In genomic region chr6:2831392-2831791, GRCh38 we compare ENCODE assay signal across 16 cellular contexts.
"Had no signal": no experiment of that assay in that cellular context is flagged by ENCODE, and none has a peak within 500 bp of the region (broad histone marks: within the 10 kb centered on the region; RNA-seq: fewer than 3 reads in every experiment).

No MANE protein-coding gene starts in this region.

- ATAC-seq: activated T-helper 17 cell treated with anti-CD3 and anti-CD28 coated beads, Interleukin-2, amount 50 U/mL, for 72 hours; left ventricle myocardium superior; stimulated activated naive CD8-positive, alpha-beta T cell treated with anti-CD3 and anti-CD28 coated beads, Interleukin-15, amount 100 ng/mL, for 72 hours had no signal

- H3K9me3 Mint-ChIP-seq: activated CD4-positive, alpha-beta T cell treated with anti-CD3 and anti-CD28 coated beads, Interleukin-2, amount 10 ng/mL, durations not matched to agents 7 days and 5 days; activated naive CD4-positive, alpha-beta T cell treated with anti-CD3 and anti-CD28 coated beads for 36 hours; activated T-helper 17 cell treated with anti-CD3 and anti-CD28 coated beads, Interleukin-2, amount 50 U/mL, for 72 hours; nephron; stimulated activated naive CD8-positive, alpha-beta T cell treated with anti-CD3 and anti-CD28 coated beads, Interleukin-15, amount 100 ng/mL, for 72 hours; T-helper 1 cell treated with Interleukin-12 subunit alpha and Interleukin-12 subunit beta and Interleukin-4 antibody, amounts not matched to agents 30 μg/mL and 1 μg/mL, for 36 hours had no signal

- H3K9me3 ChIP-seq: esophagus squamous epithelium, right lobe of liver, upper lobe of left lung had no signal

- H3K27ac ChIP-seq: right lobe of liver had no signal

- H3K4me1 Mint-ChIP-seq: nephron had no signal

- H3K4me2 ChIP-seq: smooth muscle cell had no signal

- H3K27me3 ChIP-seq: esophagus squamous epithelium, right lobe of liver, upper lobe of left lung had no signal

- H3K27me3 Mint-ChIP-seq: activated CD4-positive, alpha-beta T cell treated with anti-CD3 and anti-CD28 coated beads, Interleukin-2, amount 10 ng/mL, durations not matched to agents 7 days and 5 days; activated T-helper 17 cell treated with anti-CD3 and anti-CD28 coated beads, Interleukin-2, amount 50 U/mL, for 72 hours; memory B cell; stimulated activated naive CD8-positive, alpha-beta T cell treated with anti-CD3 and anti-CD28 coated beads, Interleukin-15, amount 100 ng/mL, for 72 hours had no signal

- DNase-seq: activated CD4-positive, alpha-beta T cell treated with anti-CD3 and anti-CD28 coated beads, Interleukin-2, amount 10 ng/mL, durations not matched to agents 7 days and 5 days; activated CD4-positive, CD25-positive, alpha-beta regulatory T cell; activated CD8-positive, alpha-beta memory T cell treated with anti-CD3 and anti-CD28 coated beads for 24 hours; activated naive CD4-positive, alpha-beta T cell treated with anti-CD3 and anti-CD28 coated beads for 36 hours; esophagus squamous epithelium; hypothalamus; left ventricle myocardium superior; occipital lobe; right lobe of liver; stimulated activated naive CD8-positive, alpha-beta T cell treated with anti-CD3 and anti-CD28 coated beads, Interleukin-15, amount 100 ng/mL, for 72 hours; upper lobe of left lung had no signal

- H3K4me3 Mint-ChIP-seq: activated CD4-positive, alpha-beta T cell treated with anti-CD3 and anti-CD28 coated beads, Interleukin-2, amount 10 ng/mL, durations not matched to agents 7 days and 5 days; activated naive CD4-positive, alpha-beta T cell treated with anti-CD3 and anti-CD28 coated beads for 36 hours; activated T-helper 17 cell treated with anti-CD3 and anti-CD28 coated beads, Interleukin-2, amount 50 U/mL, for 72 hours; memory B cell; nephron; stimulated activated naive CD8-positive, alpha-beta T cell treated with anti-CD3 and anti-CD28 coated beads, Interleukin-15, amount 100 ng/mL, for 72 hours; T-helper 1 cell treated with Interleukin-12 subunit alpha and Interleukin-12 subunit beta and Interleukin-4 antibody, amounts not matched to agents 30 μg/mL and 1 μg/mL, for 36 hours had no signal

- H3K4me3 ChIP-seq: esophagus squamous epithelium, right lobe of liver, smooth muscle cell, upper lobe of left lung had no signal

- H3K4me1 ChIP-seq: right lobe of liver had no signal

- H3K27ac Mint-ChIP-seq: activated CD4-positive, alpha-beta T cell treated with anti-CD3 and anti-CD28 coated beads, Interleukin-2, amount 10 ng/mL, durations not matched to agents 7 days and 5 days; activated naive CD4-positive, alpha-beta T cell treated with anti-CD3 and anti-CD28 coated beads for 36 hours; activated T-helper 17 cell treated with anti-CD3 and anti-CD28 coated beads, Interleukin-2, amount 50 U/mL, for 72 hours; memory B cell; nephron; stimulated activated naive CD8-positive, alpha-beta T cell treated with anti-CD3 and anti-CD28 coated beads, Interleukin-15, amount 100 ng/mL, for 72 hours; T-helper 1 cell treated with Interleukin-12 subunit alpha and Interleukin-12 subunit beta and Interleukin-4 antibody, amounts not matched to agents 30 μg/mL and 1 μg/mL, for 36 hours had no signal
